Comparison of ENCODE assay signal across 1 cellular context in the genomic region with DNA sequence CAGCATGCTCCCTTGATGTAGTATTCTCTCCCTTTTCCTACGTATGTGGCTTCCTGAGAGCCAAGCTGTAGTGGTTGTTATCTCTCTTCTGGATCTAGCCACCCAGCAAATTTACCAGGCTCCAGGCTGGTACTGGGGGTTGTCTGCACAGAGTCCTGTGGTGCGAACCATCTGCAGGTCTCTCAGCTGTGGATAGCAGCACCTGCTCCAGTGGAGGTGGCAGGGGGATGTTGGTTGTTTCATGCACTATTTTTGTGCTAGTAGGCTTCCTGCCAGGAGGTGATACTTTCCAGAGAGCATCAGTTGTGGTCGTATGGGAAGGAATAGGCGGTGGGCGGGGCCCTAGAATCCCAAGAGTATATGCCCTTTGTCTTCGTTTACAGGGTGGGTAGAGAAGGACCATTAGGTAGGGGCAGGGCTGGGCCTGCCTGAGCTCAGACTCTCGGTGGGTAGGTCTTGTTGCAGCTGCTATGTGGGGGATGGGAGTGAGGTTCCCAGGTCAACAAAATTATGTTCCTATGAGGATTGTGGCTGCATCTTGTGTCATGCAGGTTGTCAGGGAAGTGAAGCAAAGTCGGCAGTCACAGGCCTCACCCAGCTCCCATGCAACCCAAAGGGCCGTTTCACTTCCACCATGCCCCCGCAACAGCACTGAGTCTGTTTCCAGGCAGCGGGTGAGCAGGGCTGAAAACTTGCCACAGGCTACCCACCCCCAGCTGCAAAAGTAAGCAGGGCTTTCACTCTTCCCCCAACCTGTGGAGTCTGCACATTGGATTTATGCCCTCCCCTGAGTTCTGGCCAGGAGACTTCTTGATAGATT.
TF ChIP-seq lines count a peak whose summit lies in the region.

No MANE protein-coding gene starts in this region.

TF ChIP-seq in H1, 55 proteins besides CTCF, POLR2A, EP300 and RAD21 (continued from another document):
- TF ChIP-seq, protein P1, sequence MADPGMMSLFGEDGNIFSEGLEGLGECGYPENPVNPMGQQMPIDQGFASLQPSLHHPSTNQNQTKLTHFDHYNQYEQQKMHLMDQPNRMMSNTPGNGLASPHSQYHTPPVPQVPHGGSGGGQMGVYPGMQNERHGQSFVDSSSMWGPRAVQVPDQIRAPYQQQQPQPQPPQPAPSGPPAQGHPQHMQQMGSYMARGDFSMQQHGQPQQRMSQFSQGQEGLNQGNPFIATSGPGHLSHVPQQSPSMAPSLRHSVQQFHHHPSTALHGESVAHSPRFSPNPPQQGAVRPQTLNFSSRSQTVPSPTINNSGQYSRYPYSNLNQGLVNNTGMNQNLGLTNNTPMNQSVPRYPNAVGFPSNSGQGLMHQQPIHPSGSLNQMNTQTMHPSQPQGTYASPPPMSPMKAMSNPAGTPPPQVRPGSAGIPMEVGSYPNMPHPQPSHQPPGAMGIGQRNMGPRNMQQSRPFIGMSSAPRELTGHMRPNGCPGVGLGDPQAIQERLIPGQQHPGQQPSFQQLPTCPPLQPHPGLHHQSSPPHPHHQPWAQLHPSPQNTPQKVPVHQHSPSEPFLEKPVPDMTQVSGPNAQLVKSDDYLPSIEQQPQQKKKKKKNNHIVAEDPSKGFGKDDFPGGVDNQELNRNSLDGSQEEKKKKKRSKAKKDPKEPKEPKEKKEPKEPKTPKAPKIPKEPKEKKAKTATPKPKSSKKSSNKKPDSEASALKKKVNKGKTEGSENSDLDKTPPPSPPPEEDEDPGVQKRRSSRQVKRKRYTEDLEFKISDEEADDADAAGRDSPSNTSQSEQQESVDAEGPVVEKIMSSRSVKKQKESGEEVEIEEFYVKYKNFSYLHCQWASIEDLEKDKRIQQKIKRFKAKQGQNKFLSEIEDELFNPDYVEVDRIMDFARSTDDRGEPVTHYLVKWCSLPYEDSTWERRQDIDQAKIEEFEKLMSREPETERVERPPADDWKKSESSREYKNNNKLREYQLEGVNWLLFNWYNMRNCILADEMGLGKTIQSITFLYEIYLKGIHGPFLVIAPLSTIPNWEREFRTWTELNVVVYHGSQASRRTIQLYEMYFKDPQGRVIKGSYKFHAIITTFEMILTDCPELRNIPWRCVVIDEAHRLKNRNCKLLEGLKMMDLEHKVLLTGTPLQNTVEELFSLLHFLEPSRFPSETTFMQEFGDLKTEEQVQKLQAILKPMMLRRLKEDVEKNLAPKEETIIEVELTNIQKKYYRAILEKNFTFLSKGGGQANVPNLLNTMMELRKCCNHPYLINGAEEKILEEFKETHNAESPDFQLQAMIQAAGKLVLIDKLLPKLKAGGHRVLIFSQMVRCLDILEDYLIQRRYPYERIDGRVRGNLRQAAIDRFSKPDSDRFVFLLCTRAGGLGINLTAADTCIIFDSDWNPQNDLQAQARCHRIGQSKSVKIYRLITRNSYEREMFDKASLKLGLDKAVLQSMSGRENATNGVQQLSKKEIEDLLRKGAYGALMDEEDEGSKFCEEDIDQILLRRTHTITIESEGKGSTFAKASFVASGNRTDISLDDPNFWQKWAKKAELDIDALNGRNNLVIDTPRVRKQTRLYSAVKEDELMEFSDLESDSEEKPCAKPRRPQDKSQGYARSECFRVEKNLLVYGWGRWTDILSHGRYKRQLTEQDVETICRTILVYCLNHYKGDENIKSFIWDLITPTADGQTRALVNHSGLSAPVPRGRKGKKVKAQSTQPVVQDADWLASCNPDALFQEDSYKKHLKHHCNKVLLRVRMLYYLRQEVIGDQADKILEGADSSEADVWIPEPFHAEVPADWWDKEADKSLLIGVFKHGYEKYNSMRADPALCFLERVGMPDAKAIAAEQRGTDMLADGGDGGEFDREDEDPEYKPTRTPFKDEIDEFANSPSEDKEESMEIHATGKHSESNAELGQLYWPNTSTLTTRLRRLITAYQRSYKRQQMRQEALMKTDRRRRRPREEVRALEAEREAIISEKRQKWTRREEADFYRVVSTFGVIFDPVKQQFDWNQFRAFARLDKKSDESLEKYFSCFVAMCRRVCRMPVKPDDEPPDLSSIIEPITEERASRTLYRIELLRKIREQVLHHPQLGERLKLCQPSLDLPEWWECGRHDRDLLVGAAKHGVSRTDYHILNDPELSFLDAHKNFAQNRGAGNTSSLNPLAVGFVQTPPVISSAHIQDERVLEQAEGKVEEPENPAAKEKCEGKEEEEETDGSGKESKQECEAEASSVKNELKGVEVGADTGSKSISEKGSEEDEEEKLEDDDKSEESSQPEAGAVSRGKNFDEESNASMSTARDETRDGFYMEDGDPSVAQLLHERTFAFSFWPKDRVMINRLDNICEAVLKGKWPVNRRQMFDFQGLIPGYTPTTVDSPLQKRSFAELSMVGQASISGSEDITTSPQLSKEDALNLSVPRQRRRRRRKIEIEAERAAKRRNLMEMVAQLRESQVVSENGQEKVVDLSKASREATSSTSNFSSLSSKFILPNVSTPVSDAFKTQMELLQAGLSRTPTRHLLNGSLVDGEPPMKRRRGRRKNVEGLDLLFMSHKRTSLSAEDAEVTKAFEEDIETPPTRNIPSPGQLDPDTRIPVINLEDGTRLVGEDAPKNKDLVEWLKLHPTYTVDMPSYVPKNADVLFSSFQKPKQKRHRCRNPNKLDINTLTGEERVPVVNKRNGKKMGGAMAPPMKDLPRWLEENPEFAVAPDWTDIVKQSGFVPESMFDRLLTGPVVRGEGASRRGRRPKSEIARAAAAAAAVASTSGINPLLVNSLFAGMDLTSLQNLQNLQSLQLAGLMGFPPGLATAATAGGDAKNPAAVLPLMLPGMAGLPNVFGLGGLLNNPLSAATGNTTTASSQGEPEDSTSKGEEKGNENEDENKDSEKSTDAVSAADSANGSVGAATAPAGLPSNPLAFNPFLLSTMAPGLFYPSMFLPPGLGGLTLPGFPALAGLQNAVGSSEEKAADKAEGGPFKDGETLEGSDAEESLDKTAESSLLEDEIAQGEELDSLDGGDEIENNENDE (IDR thresholded peaks at IDR 0.05; ENCODE audit: insufficient replicate concordance, low read length): no peak
- TF ChIP-seq KDM5A (IDR thresholded peaks at IDR 0.05; ENCODE audit: low read length): no peak
- TF ChIP-seq NANOG (IDR thresholded peaks at IDR 0.05; ENCODE audit: insufficient read depth, low read depth, low read length, poor library complexity, severe bottlenecking): no peak
- TF ChIP-seq SRF (IDR thresholded peaks at IDR 0.05; ENCODE audit: low read depth, low read length): no peak
- no peak for TF ChIP-seq MAFK (IDR thresholded peaks at IDR 0.05; ENCODE audit: low read depth, low read length)
